10 cellular contexts compared by ENCODE assay signal in the genomic region with DNA sequence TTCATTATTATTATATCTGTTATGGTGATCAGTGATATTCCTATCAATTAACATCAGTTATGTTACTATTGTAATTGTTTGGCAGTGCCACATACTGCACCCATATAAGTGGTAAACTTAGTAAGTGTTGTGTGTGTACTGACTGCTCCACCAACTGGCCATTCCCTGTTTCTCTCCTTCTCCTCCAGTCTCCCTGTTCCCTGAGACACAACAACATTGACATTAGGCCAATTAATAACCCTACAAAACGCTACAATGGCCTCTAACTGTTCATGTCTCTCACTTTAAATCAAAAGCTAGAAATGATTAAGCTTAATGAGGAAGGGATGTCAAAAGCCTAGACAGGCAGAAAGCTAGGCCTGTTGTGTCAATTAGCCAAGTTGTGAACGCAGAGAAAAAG. TPM values are rescaled to one million over a fixed set of nuclear protein-coding genes. Genes with fewer than 3 reads are reported as not detected.
A peak's percentile ranks its signal among the peaks of the same experiment; 100 is the strongest.
DNase-seq lines count a peak whose midpoint lies in the region; ATAC-seq and TF ChIP-seq lines count a peak whose summit lies in the region.
"Had no signal": no experiment of that assay in that cellular context is flagged by ENCODE, and none has a peak within 500 bp of the region (broad histone marks: within the 10 kb centered on the region; RNA-seq: fewer than 3 reads in every experiment).

No MANE protein-coding gene starts in this region.

- no peak for DNase-seq in GM23338 (ENCODE audit: low spot score)
- peak; percentile 32 for DNase-seq in SW480 (ENCODE audit: low spot score)
- peak in 1 of 2 donors; percentile 32 for DNase-seq in foreskin keratinocyte
- DNase-seq in putamen (ENCODE audit: low spot score): peak; percentile 42
- no peak for DNase-seq in immature natural killer cell
- DNase-seq: activated T-cell treated with anti-CD3 and anti-CD28 coated beads, Interleukin-2, amount 50 U/mL, for 4 hours; SIG-M5 had no signal

- TF ChIP-seq CTCF in GM23338 (conservative IDR thresholded peaks at IDR 0.05; ENCODE audit: low read depth in 2 of 2) (peak; percentile 17 to 69; a peak in 2 of 4 replicates), foreskin keratinocyte (conservative IDR thresholded peaks at IDR 0.05) (peak; percentile 63)

- 0 out of 2 replicates have a peak, but pooled peaks cover 5% of the 10 kb centered on the region for H3F3A ChIP-seq in GM23338 (replicated peaks; ENCODE audit: low read depth)

- H3K4me1 ChIP-seq in GM23338 (ENCODE audit: insufficient read depth) (no peaks in the 10 kb centered on the region), foreskin keratinocyte (no peaks in the 10 kb centered on the region)

- H3K4me3 ChIP-seq in GM23338: no peak overlapping the region

- H3K4me3 Mint-ChIP-seq in GM23338 (no peak overlapping the region), immature natural killer cell (no peak overlapping the region)
- H3K4me3 Mint-ChIP-seq: activated T-cell treated with anti-CD3 and anti-CD28 coated beads, Interleukin-2, amount 50 U/mL, for 4 hours had no signal

- H3K79me2 ChIP-seq in GM23338 (replicated peaks; ENCODE audit: insufficient read depth): no peaks in the 10 kb centered on the region

- H2AFZ ChIP-seq in GM23338: no peak overlapping the region

- H3K27me3 Mint-ChIP-seq in GM23338 (ENCODE audit: insufficient read depth, low read depth, poor library complexity) (peaks cover 2% of the 10 kb centered on the region), immature natural killer cell (ENCODE audit: low read depth in 3 of 3) (peaks cover 1 to 4% (median 1%) of the 10 kb centered on the region in 3 donors)

- H3K9me3 Mint-ChIP-seq in GM23338 (no peaks in the 10 kb centered on the region), immature natural killer cell (no peaks in the 10 kb centered on the region)
- H3K9me3 Mint-ChIP-seq: activated T-cell treated with anti-CD3 and anti-CD28 coated beads, Interleukin-2, amount 50 U/mL, for 4 hours had no signal

- no peaks in the 10 kb centered on the region for H3K36me3 Mint-ChIP-seq in GM23338 (ENCODE audit: low read depth)
- H3K36me3 Mint-ChIP-seq in immature natural killer cell: no peaks in the 10 kb centered on the region

- H3K4me2 ChIP-seq in GM23338: no peak overlapping the region
- H3K4me2 ChIP-seq: KMS-11 had no signal

- no peaks in the 10 kb centered on the region for H3K36me3 ChIP-seq in GM23338 (ENCODE audit: insufficient read depth)

- no peaks in the 10 kb centered on the region for H4K20me1 ChIP-seq in GM23338 (replicated peaks; ENCODE audit: insufficient read depth)

- H3K27ac ChIP-seq in GM23338 (ENCODE audit: low read depth): no peak overlapping the region
- no peak overlapping the region for H3K27ac ChIP-seq in foreskin keratinocyte
- H3K27ac ChIP-seq: KMS-11 had no signal

- ATAC-seq in GM23338 (peak; percentile 78), foreskin keratinocyte (no peak), HG03135 (IDR thresholded peaks at IDR 0.05; ENCODE audit: unreplicated experiment) (no peak), HG02840 (IDR thresholded peaks at IDR 0.05; ENCODE audit: low FRiP score, unreplicated experiment) (no peak)
- ATAC-seq: activated T-cell treated with anti-CD3 and anti-CD28 coated beads, Interleukin-2, amount 50 U/mL, for 4 hours had no signal

- H3K4me1 Mint-ChIP-seq in GM23338 (no peaks in the 10 kb centered on the region), immature natural killer cell (peaks cover 0 to 5% of the 10 kb centered on the region in 2 donors)

- H3K27me3 ChIP-seq in GM23338 (ENCODE audit: insufficient read depth): no peaks in the 10 kb centered on the region
- no peaks in the 10 kb centered on the region for H3K27me3 ChIP-seq in foreskin keratinocyte

- no peak overlapping the region; the same call in 1 of the 2 replicates for H3K27ac Mint-ChIP-seq in GM23338
- H3K27ac Mint-ChIP-seq in immature natural killer cell: no peak overlapping the region

- H3K9me2 ChIP-seq in GM23338 (ENCODE audit: insufficient read depth): no peaks in the 10 kb centered on the region

TF ChIP-seq in GM23338, 12 proteins besides CTCF, POLR2A, EP300 and RAD21:
- no peak for TF ChIP-seq ZNF331 (CRISPR knock-in tag; IDR thresholded peaks at IDR 0.05; ENCODE audit: low read depth)
- TF ChIP-seq STAT1 (IDR thresholded peaks at IDR 0.05; ENCODE audit: unreplicated experiment): no peak
- TF ChIP-seq, protein P1, sequence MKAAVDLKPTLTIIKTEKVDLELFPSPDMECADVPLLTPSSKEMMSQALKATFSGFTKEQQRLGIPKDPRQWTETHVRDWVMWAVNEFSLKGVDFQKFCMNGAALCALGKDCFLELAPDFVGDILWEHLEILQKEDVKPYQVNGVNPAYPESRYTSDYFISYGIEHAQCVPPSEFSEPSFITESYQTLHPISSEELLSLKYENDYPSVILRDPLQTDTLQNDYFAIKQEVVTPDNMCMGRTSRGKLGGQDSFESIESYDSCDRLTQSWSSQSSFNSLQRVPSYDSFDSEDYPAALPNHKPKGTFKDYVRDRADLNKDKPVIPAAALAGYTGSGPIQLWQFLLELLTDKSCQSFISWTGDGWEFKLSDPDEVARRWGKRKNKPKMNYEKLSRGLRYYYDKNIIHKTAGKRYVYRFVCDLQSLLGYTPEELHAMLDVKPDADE (IDR thresholded peaks at IDR 0.05): no peak
- TF ChIP-seq, protein P2, sequence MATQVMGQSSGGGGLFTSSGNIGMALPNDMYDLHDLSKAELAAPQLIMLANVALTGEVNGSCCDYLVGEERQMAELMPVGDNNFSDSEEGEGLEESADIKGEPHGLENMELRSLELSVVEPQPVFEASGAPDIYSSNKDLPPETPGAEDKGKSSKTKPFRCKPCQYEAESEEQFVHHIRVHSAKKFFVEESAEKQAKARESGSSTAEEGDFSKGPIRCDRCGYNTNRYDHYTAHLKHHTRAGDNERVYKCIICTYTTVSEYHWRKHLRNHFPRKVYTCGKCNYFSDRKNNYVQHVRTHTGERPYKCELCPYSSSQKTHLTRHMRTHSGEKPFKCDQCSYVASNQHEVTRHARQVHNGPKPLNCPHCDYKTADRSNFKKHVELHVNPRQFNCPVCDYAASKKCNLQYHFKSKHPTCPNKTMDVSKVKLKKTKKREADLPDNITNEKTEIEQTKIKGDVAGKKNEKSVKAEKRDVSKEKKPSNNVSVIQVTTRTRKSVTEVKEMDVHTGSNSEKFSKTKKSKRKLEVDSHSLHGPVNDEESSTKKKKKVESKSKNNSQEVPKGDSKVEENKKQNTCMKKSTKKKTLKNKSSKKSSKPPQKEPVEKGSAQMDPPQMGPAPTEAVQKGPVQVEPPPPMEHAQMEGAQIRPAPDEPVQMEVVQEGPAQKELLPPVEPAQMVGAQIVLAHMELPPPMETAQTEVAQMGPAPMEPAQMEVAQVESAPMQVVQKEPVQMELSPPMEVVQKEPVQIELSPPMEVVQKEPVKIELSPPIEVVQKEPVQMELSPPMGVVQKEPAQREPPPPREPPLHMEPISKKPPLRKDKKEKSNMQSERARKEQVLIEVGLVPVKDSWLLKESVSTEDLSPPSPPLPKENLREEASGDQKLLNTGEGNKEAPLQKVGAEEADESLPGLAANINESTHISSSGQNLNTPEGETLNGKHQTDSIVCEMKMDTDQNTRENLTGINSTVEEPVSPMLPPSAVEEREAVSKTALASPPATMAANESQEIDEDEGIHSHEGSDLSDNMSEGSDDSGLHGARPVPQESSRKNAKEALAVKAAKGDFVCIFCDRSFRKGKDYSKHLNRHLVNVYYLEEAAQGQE (IDR thresholded peaks at IDR 0.05; ENCODE audit: unreplicated experiment): no peak

RNA-seq across cellular contexts. Expression of a gene that starts 6.6 kb away (rescaled TPM):
- 127 and 145 TPM in 2 replicates for total RNA-seq in GM23338 (2014; rRNA removed; shearing (Covaris generic))
- 147 and 161 TPM in 2 replicates for polyA plus RNA-seq in GM23338 (2016; fragmentation: Nextera tagmentation; extraction: Ambion mirVana)
- 108 and 119 TPM in 2 replicates for total RNA-seq in foreskin keratinocyte
- 27.9 and 32.6 TPM in 2 replicates for polyA plus RNA-seq in foreskin keratinocyte
- 100 to 1,000 TPM in 1 of 3 donors, 10 to 100 TPM in 2; 61.6 to 103 (median 70.7) TPM for polyA plus RNA-seq in immature natural killer cell

Comparison
In these comparisons a context has a peak if more than half of its experiments do, and no peak if none do; other contexts are left out.
1. DNase-seq: peak in SW480 (single experiment) and putamen (single experiment); none in GM23338 (single experiment) and immature natural killer cell (0 of 3).